Comparison of ENCODE assay signal across 8 cellular contexts in the genomic region with DNA sequence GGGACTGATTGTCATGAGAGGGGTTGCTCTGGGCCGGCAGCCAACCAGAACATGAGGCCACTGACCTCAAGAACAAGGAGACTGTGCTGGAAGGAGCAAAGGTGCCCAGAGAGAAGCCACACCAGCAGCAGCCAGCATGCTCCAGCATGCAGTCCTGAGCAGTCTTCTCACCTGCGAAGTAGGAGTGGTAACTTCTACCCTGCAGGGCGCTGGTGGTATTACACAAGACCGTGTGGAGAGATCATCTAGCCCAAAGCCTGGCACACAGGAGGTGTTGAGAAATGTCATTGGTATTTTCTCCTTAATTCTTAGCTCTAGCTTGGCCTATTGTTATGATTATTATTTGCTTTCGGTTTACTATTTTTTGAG.
DNase-seq lines count a peak whose midpoint lies in the region; ATAC-seq, FAIRE-seq and TF ChIP-seq lines count a peak whose summit lies in the region.

No MANE protein-coding gene starts in this region.

- TF ChIP-seq CTCF in Calu3 (IDR thresholded peaks at IDR 0.05; ENCODE audit: unreplicated experiment) (peak; percentile 66), chondrocyte (IDR thresholded peaks at IDR 0.05) (peak; percentile 43), type B pancreatic cell (conservative IDR thresholded peaks at IDR 0.05) (peak; percentile 68)

- BruUV-seq in Calu3 (replicated peaks; lab: Mats Ljungman, UMichigan): no TSS peak

- H3K4me1 Mint-ChIP-seq in Calu3 (ENCODE audit: low read depth, unreplicated experiment) (no peaks in the 10 kb centered on the region), chondrocyte (ENCODE audit: low read depth) (no peaks in the 10 kb centered on the region), type B pancreatic cell (ENCODE audit: unreplicated experiment) (peaks cover 8% of the 10 kb centered on the region)

- H3K36me3 Mint-ChIP-seq in Calu3 (ENCODE audit: insufficient read depth, unreplicated experiment) (peaks cover 4% of the 10 kb centered on the region), chondrocyte (ENCODE audit: low read depth) (no peaks in the 10 kb centered on the region), type B pancreatic cell (no peaks in the 10 kb centered on the region)

- H3K27me3 Mint-ChIP-seq in Calu3 (ENCODE audit: unreplicated experiment) (peaks cover 68% of the 10 kb centered on the region), chondrocyte (ENCODE audit: low read depth) (peaks cover 4% of the 10 kb centered on the region), type B pancreatic cell (peaks cover 13% of the 10 kb centered on the region)

- FAIRE-seq in GM19239 (lab: Jason Lieb, UNC): peak; percentile 21

- CTCF ChIA-PET in Calu3 (lab: Charles Lee): interaction anchor here (0.5 kb wide), 1 partner anchor 36 kb away, joined by 4 read pairs; no protein-coding TSS in a partner anchor

- ATAC-seq in HG03457 (IDR thresholded peaks at IDR 0.05; ENCODE audit: unreplicated experiment): peak; percentile 80

- H3K4me3 Mint-ChIP-seq in Calu3 (ENCODE audit: low read depth, unreplicated experiment): no peak overlapping the region
- H3K4me3 Mint-ChIP-seq in chondrocyte (ENCODE audit: unreplicated experiment): no peak overlapping the region
- H3K4me3 Mint-ChIP-seq in type B pancreatic cell: no peak overlapping the region

- intact Hi-C loops in Calu3 (cut with micrococcal nuclease; ENCODE audit: unreplicated experiment): no loop called here

- DNase-seq in Calu3 (peak; percentile 46), GM19239 (ENCODE audit: insufficient read length, low spot score) (no peak), chondrocyte (ENCODE audit: low spot score) (no peak), type B pancreatic cell (ENCODE audit: extremely low spot score, unreplicated experiment) (peak; percentile 43), T1000 (lab: John Stamatoyannopoulos, UW) (no peak), GF-D8 (lab: John Stamatoyannopoulos, UW) (no peak), NCI-H1105 treated with DMSO at 0.1 percent for 48 hours (lab: John Stamatoyannopoulos, UW) (no peak)

- H3K27ac Mint-ChIP-seq in Calu3 (ENCODE audit: unreplicated experiment) (no peak overlapping the region), chondrocyte (ENCODE audit: unreplicated experiment) (no peak overlapping the region), type B pancreatic cell (no peak overlapping the region)

- H3K9me3 Mint-ChIP-seq in Calu3 (ENCODE audit: low read depth, unreplicated experiment) (no peaks in the 10 kb centered on the region), chondrocyte (ENCODE audit: low read depth) (no peaks in the 10 kb centered on the region), type B pancreatic cell (peaks cover 6% of the 10 kb centered on the region)

Comparison
In these comparisons a context has a peak if more than half of its experiments do, and no peak if none do; other contexts are left out.
1. DNase-seq: peak in Calu3 (single experiment) and type B pancreatic cell (single experiment); none in GM19239 (single experiment), chondrocyte (single experiment), T1000 (single experiment), GF-D8 (single experiment) and NCI-H1105 treated with DMSO at 0.1 percent for 48 hours (single experiment).
2. Peak in every context shown above with its lines, with median percentiles within 50 percentile points of each other: CTCF ChIP-seq.